ENCODE assay signal across 28 cellular contexts in genomic region chr10:106506509-106507265, GRCh38.
A peak's percentile ranks its signal among the peaks of the same experiment; 100 is the strongest.
DNase-seq lines count a peak whose midpoint lies in the region; ATAC-seq and TF ChIP-seq lines count a peak whose summit lies in the region.
"Had no signal": no experiment of that assay in that cellular context is flagged by ENCODE, and none has a peak within 500 bp of the region (broad histone marks: within the 10 kb centered on the region; RNA-seq: fewer than 3 reads in every experiment).

No MANE protein-coding gene starts in this region.

- CTCF ChIA-PET in RWPE1 (lab: Yijun Ruan, JAX), result interaction anchor here (0.6 kb wide), 1 partner anchor 16 kb away, joined by 3 read pairs; no protein-coding TSS in a partner anchor

- H3K27ac ChIP-seq in RWPE1 (no peak overlapping the region), epithelial cell of prostate (peak overlapping the region; percentile 98)
- H3K27ac ChIP-seq: body of pancreas, colonic mucosa, thyroid gland had no signal

- no peak for ATAC-seq in HG03457 (IDR thresholded peaks at IDR 0.05; ENCODE audit: unreplicated experiment)
- no peak for ATAC-seq in activated CD4-positive, CD25-positive, alpha-beta regulatory T cell treated with anti-CD3 and anti-CD28 coated beads, Interleukin-2, amount 50 U/mL, for 24 hours
- ATAC-seq: body of pancreas; effector memory CD8-positive, alpha-beta T cell; GM23338; stimulated activated naive CD8-positive, alpha-beta T cell treated with anti-CD3 and anti-CD28 coated beads, Interleukin-15, amount 100 ng/mL, for 72 hours had no signal

- POLR2A ChIA-PET in RWPE1 (lab: Yijun Ruan, JAX; ENCODE audit: low non-redundant PET), result no interaction called here

- TF ChIP-seq CTCF in RWPE1 (conservative IDR thresholded peaks at IDR 0.05; ENCODE audit: low read depth), result no peak

- no peak overlapping the region for H3K4me3 ChIP-seq in H7 (ENCODE audit: insufficient read depth, low read depth, low read length)
- H3K4me3 ChIP-seq: body of pancreas, colonic mucosa, GM23338, lung, thyroid gland had no signal

- H3K27me3 ChIP-seq in H7 (ENCODE audit: control insufficient read depth, insufficient read depth, low read length), result no peaks in the 10 kb centered on the region
- H3K27me3 ChIP-seq: body of pancreas, colonic mucosa, thyroid gland had no signal

- peak; percentile 12 for DNase-seq in HPDE6-E6E7 (ENCODE audit: extremely low spot score)
- peak; percentile 81 for DNase-seq in RWPE1 (ENCODE audit: low spot score)
- peak; percentile 16 for DNase-seq in epithelial cell of prostate (ENCODE audit: low read depth, low spot score)
- no peak for DNase-seq in NCI-H146 (lab: John Stamatoyannopoulos, UW)
- DNase-seq in H7, result no peak
- DNase-seq: activated B cell treated with CpG ODN at 0.5 μM for 24 hours; activated CD4-positive, alpha-beta T cell treated with anti-CD3 and anti-CD28 coated beads, Interleukin-2, amount 50 U/mL, for 4 hours; activated CD8-positive, alpha-beta memory T cell treated with anti-CD3 and anti-CD28 coated beads, Interleukin-2, amount 50 U/mL, for 48 hours; activated naive CD8-positive, alpha-beta T cell treated with anti-CD3 and anti-CD28 coated beads, Interleukin-2, amount 10 ng/mL, durations not matched to agents 7 days and 5 days; body of pancreas; CD4-positive, alpha-beta T cell; colonic mucosa; DMS 273 treated with DMSO at 0.1 percent for 48 hours; effector memory CD8-positive, alpha-beta T cell; NCI-H1092; NCI-H2029; NCI-H345; OCI-M1; posterior cingulate gyrus; SHP77; stimulated activated CD4-positive, alpha-beta T cell treated with anti-CD3 and anti-CD28 coated beads, Interleukin-15, amount 100 ng/mL, for 24 hours; stimulated activated naive CD8-positive, alpha-beta T cell treated with anti-CD3 and anti-CD28 coated beads, Interleukin-15, amount 100 ng/mL, for 72 hours; SW 1271; thyroid gland had no signal

- H3K36me3 ChIP-seq in H7 (replicated peaks; ENCODE audit: control insufficient read depth, insufficient read depth, low read length), result no peaks in the 10 kb centered on the region
- H3K36me3 ChIP-seq: colonic mucosa, thyroid gland had no signal

Comparison
In these comparisons a context has a peak if more than half of its experiments do, and no peak if none do; other contexts are left out.
1. DNase-seq: peak in HPDE6-E6E7 (single experiment), RWPE1 (single experiment) and epithelial cell of prostate (single experiment); none in NCI-H146 (single experiment) and H7 (single experiment).